1 cellular context compared by ENCODE assay signal in genomic region chr20:4083103-4083864, GRCh38.
TF ChIP-seq lines count a peak whose summit lies in the region.

No MANE protein-coding gene starts in this region.

TF ChIP-seq in HepG2, 621 proteins besides CTCF, POLR2A, EP300 and RAD21 (continued from another document):
- TF ChIP-seq, protein P1, sequence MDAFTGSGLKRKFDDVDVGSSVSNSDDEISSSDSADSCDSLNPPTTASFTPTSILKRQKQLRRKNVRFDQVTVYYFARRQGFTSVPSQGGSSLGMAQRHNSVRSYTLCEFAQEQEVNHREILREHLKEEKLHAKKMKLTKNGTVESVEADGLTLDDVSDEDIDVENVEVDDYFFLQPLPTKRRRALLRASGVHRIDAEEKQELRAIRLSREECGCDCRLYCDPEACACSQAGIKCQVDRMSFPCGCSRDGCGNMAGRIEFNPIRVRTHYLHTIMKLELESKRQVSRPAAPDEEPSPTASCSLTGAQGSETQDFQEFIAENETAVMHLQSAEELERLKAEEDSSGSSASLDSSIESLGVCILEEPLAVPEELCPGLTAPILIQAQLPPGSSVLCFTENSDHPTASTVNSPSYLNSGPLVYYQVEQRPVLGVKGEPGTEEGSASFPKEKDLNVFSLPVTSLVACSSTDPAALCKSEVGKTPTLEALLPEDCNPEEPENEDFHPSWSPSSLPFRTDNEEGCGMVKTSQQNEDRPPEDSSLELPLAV (CRISPR knock-in tag; conservative IDR thresholded peaks at IDR 0.05; ENCODE audit: low read depth): no peak
- 0 out of 2 replicates have a peak, but pooled peaks have one; percentile 15 for TF ChIP-seq ZKSCAN5 (CRISPR knock-in tag; IDR thresholded peaks at IDR 0.05)
- TF ChIP-seq ZNF547 (CRISPR knock-in tag; IDR thresholded peaks at IDR 0.05): no peak
- TF ChIP-seq ZBTB14 (CRISPR knock-in tag; IDR thresholded peaks at IDR 0.05): no peak
- TF ChIP-seq TSC22D2 (CRISPR knock-in tag; IDR thresholded peaks at IDR 0.05; ENCODE audit: borderline replicate concordance): no peak
- TF ChIP-seq ZKSCAN8 (CRISPR knock-in tag; IDR thresholded peaks at IDR 0.05; ENCODE audit: borderline replicate concordance): no peak
- no peak for TF ChIP-seq ZNF17 (CRISPR knock-in tag; IDR thresholded peaks at IDR 0.05)
- no peak for TF ChIP-seq ZNF12 (CRISPR knock-in tag; IDR thresholded peaks at IDR 0.05)
- TF ChIP-seq DPF2 (CRISPR knock-in tag; IDR thresholded peaks at IDR 0.05; ENCODE audit: borderline replicate concordance, low read depth): no peak
- no peak for TF ChIP-seq ZNF549 (CRISPR knock-in tag; IDR thresholded peaks at IDR 0.05)
- peak; percentile 35; the same call in 1 of the 2 replicates for TF ChIP-seq ZNF687 (CRISPR knock-in tag; IDR thresholded peaks at IDR 0.05)
